Comparison of ENCODE assay signal across 14 cellular contexts in the genomic region with DNA sequence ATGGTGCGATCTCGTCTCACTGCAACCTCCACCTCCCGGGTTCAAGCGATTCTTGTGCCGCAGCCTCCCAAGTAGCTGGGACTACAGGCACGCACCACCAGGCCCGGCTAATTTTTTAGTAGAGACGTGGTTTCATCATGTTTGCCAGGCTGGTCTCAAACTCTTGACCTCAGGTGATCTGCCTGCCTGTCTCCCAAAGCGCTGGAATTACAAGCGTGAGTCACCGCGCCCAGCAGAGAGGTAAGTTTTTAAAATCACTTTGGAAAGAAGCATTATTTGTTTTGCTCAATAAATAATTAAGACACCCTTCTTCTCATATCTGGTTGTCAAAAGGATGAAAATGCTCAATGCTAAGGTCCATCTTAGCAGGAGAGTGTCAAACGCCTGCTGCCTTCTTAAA. TPM values are rescaled to one million over a fixed set of nuclear protein-coding genes. Genes with fewer than 3 reads are reported as not detected.
DNase-seq lines count a peak whose midpoint lies in the region; ATAC-seq and TF ChIP-seq lines count a peak whose summit lies in the region.
"Had no signal": no experiment of that assay in that cellular context is flagged by ENCODE, and none has a peak within 500 bp of the region (broad histone marks: within the 10 kb centered on the region; RNA-seq: fewer than 3 reads in every experiment).

No MANE protein-coding gene starts in this region.

- H3F3A ChIP-seq in GM23248 (ENCODE audit: insufficient read depth) = peaks cover 63% of the 10 kb centered on the region

- in situ Hi-C loops in GM23248 (cut with MboI) = no loop called here

- H3K79me2 ChIP-seq in GM23248 (ENCODE audit: insufficient read depth) = peaks cover 97% of the 10 kb centered on the region

- ATAC-seq in lower lobe of right lung = no peak
- no peak for ATAC-seq in left colon
- ATAC-seq in HG03521 (IDR thresholded peaks at IDR 0.05; ENCODE audit: unreplicated experiment) = no peak
- no peak for ATAC-seq in activated CD4-positive, CD25-positive, alpha-beta regulatory T cell treated with anti-CD3 and anti-CD28 coated beads, Interleukin-2, amount 50 U/mL, for 24 hours
- ATAC-seq in GM21529 (IDR thresholded peaks at IDR 0.05; ENCODE audit: unreplicated experiment) = no peak
- ATAC-seq: activated T-cell treated with anti-CD3 and anti-CD28 coated beads, Interleukin-2, amount 50 U/mL, for 72 hours; mucosa of descending colon had no signal

- no peak for TF ChIP-seq EP300 in suprapubic skin (IDR thresholded peaks at IDR 0.05)

- H3K36me3 ChIP-seq in GM23248 (ENCODE audit: low read depth) (peaks cover 24% of the 10 kb centered on the region), lower lobe of right lung (peaks cover 40% of the 10 kb centered on the region), suprapubic skin (peaks cover 7% of the 10 kb centered on the region)

- no peaks in the 10 kb centered on the region for H3K9me2 ChIP-seq in GM23248 (ENCODE audit: insufficient read depth)

- H4K20me1 ChIP-seq in GM23248 (ENCODE audit: insufficient read depth) = no peaks in the 10 kb centered on the region

- no peak for DNase-seq in GM23248
- no peak for DNase-seq in lower lobe of right lung
- DNase-seq in suprapubic skin (ENCODE audit: low spot score in 2 of 2) = no peak
- DNase-seq in left colon = no peak
- DNase-seq: activated CD4-positive, alpha-beta T cell treated with anti-CD3 and anti-CD28 coated beads for 48 hours; activated T-cell treated with anti-CD3 and anti-CD28 coated beads, Interleukin-2, amount 50 U/mL, for 72 hours; amniotic stem cell; mucosa of descending colon; NCI-H1694; NCI-H510A had no signal

- H3K27me3 ChIP-seq in GM23248 (replicated peaks; ENCODE audit: insufficient read depth) = no peaks in the 10 kb centered on the region
- H3K27me3 ChIP-seq in lower lobe of right lung (ENCODE audit: low read depth) = no peaks in the 10 kb centered on the region
- no peaks in the 10 kb centered on the region for H3K27me3 ChIP-seq in suprapubic skin

- H3K4me1 ChIP-seq in GM23248 (ENCODE audit: insufficient read depth) (peaks cover 72% of the 10 kb centered on the region), lower lobe of right lung (peaks cover 77% of the 10 kb centered on the region), suprapubic skin (peaks cover 91% of the 10 kb centered on the region)

- no peak for TF ChIP-seq CTCF in VCaP (conservative IDR thresholded peaks at IDR 0.05)
- no peak for TF ChIP-seq CTCF in lower lobe of right lung (IDR thresholded peaks at IDR 0.05)
- TF ChIP-seq CTCF in suprapubic skin (IDR thresholded peaks at IDR 0.05) = no peak

- H3K9me3 ChIP-seq in GM23248 (ENCODE audit: low read depth) (no peaks in the 10 kb centered on the region), lower lobe of right lung (no peaks in the 10 kb centered on the region), suprapubic skin (no peaks in the 10 kb centered on the region)
- H3K9me3 ChIP-seq: mucosa of descending colon had no signal

- no peak overlapping the region; the same call in 1 of the 2 replicates for H3K9ac ChIP-seq in GM23248

- H3K4me2 ChIP-seq in GM23248 (ENCODE audit: unreplicated experiment) = no peak overlapping the region

- H3K4me3 ChIP-seq in GM23248 = no peak overlapping the region
- no peak overlapping the region for H3K4me3 ChIP-seq in lower lobe of right lung
- H3K4me3 ChIP-seq in suprapubic skin = no peak overlapping the region
- H3K4me3 ChIP-seq: mucosa of descending colon had no signal

- intact Hi-C loops in lower lobe of right lung (cut with DNase I) = no loop called here
- intact Hi-C loops in left colon (cut with DNase I, micrococcal nuclease) = no loop called here

- TF ChIP-seq POLR2A in suprapubic skin (IDR thresholded peaks at IDR 0.05) = no peak

- peak overlapping the region; percentile 84 for H3K27ac ChIP-seq in GM23248
- peak overlapping the region; percentile 36; the same call in 1 of the 2 replicates for H3K27ac ChIP-seq in VCaP
- H3K27ac ChIP-seq in lower lobe of right lung = peak overlapping the region; percentile 81
- peak overlapping the region; percentile 82 for H3K27ac ChIP-seq in suprapubic skin

- no peak overlapping the region for H2AFZ ChIP-seq in GM23248

- 96 to 98% methylated on average over 13 of the region's 13 CpGs for WGBS in GM23248 (ENCODE audit: low coverage in 1 of 2, low lambda C conversion rate in 2 of 2, missing lambda C conversion rate in 2 of 2), 2 experiments
- 87% methylated on average over 13 of the region's 13 CpGs for WGBS in suprapubic skin

RNA-seq across cellular contexts. Expression of a gene that starts 48.5 kb away (rescaled TPM):
- total RNA-seq in GM23248 (2014; rRNA removed; shearing (Covaris generic)) = 28.5 and 61.8 TPM in 2 replicates
- 42.3 and 43.7 TPM in 2 replicates for polyA plus RNA-seq in GM23248 (2016; fragmentation: Nextera tagmentation; extraction: Ambion mirVana)
- total RNA-seq in lower lobe of right lung (88.6 TPM), suprapubic skin (10 to 100 TPM; 18.4 to 28.2 (median 24.5) TPM), left colon (10 to 100 TPM in 1 of 2 donors, 1 to 10 TPM in 1; 9.0 to 15.0 TPM)
